In the genomic region with DNA sequence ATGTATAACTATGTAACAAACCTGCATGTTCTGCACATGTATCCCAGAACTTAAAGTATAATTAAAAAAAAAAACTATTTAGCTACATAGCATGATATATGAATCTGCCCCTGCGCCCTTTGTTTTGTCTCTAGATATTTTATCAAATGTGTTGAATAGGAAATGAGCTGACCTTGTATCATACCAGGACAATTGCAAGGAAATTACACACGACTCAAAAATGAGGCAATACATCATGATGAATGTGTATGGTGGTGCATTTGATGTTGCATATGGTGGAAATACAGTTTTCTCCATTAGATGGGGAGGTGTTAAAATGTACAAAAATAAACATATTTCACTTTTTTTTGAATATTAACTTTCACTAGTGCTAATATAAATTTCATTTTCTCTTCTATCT, we compare ENCODE assay signal across 23 cellular contexts.
"Had no signal": no experiment of that assay in that cellular context is flagged by ENCODE, and none has a peak within 500 bp of the region (broad histone marks: within the 10 kb centered on the region; RNA-seq: fewer than 3 reads in every experiment).

No MANE protein-coding gene starts in this region.

- H3K36me3 ChIP-seq: colonic mucosa, gastroesophageal sphincter, heart right ventricle, left lung, prostate gland, sigmoid colon, tibial artery had no signal

- DNase-seq: colonic mucosa; effector memory CD4-positive, alpha-beta T cell; foreskin keratinocyte; glutamatergic neuron; heart right ventricle; hippocampal formation; left cardiac atrium; left lung; mammary epithelial cell; naive thymus-derived CD8-positive, alpha-beta T cell; nephron progenitor cell; nucleus accumbens; right cardiac atrium; sigmoid colon; stimulated activated CD4-positive, alpha-beta T cell treated with anti-CD3 and anti-CD28 coated beads, Interleukin-2, amount 100 ng/mL, for 24 hours; stimulated activated CD4-positive, alpha-beta T cell treated with anti-CD3 and anti-CD28 coated beads, Interleukin-4, amount 100 ng/mL, for 4 hours; stimulated activated naive CD8-positive, alpha-beta T cell treated with anti-CD3 and anti-CD28 coated beads, Interleukin-15, Interleukin-2, amounts not matched to agents 100 U/mL and 50 U/mL, for 24 hours; substantia nigra; testis; tibial artery had no signal

- H3K27me3 ChIP-seq: colonic mucosa, gastroesophageal sphincter, heart right ventricle, left lung, sigmoid colon, testis, tibial artery had no signal

- FAIRE-seq: islet of Langerhans had no signal

- H3K4me3 ChIP-seq: colonic mucosa, gastroesophageal sphincter, heart right ventricle, left lung, prostate gland, sigmoid colon, testis, tibial artery had no signal

- H3K27ac ChIP-seq: colonic mucosa, foreskin keratinocyte, gastroesophageal sphincter, heart right ventricle, left lung, prostate gland, sigmoid colon, testis, tibial artery had no signal

- H3K4me1 ChIP-seq: colonic mucosa, foreskin keratinocyte, gastroesophageal sphincter, heart right ventricle, left lung, prostate gland, sigmoid colon, testis, tibial artery had no signal

- H3K9me3 ChIP-seq: colonic mucosa, gastroesophageal sphincter, left lung, prostate gland, sigmoid colon, testis, tibial artery had no signal
